ENCODE assay signal across 14 cellular contexts in genomic region chr4:175371091-175371490, GRCh38.
DNase-seq lines count a peak whose midpoint lies in the region; ATAC-seq and TF ChIP-seq lines count a peak whose summit lies in the region.
"Had no signal": no experiment of that assay in that cellular context is flagged by ENCODE, and none has a peak within 500 bp of the region (broad histone marks: within the 10 kb centered on the region; RNA-seq: fewer than 3 reads in every experiment).

No MANE protein-coding gene starts in this region.

- RAD21 ChIA-PET in HCT116 (lab: Charles Lee; ENCODE audit: low non-redundant PET in 1 of 2, low total read pairs in 2 of 2, uncharacterized antibody in 2 of 2, unreplicated experiment in 2 of 2): no interaction called here

- no peak for DNase-seq in HCT116 (ENCODE audit: low read depth, low spot score)
- peak; percentile 45 for DNase-seq in PC-3
- peak; percentile 12 for DNase-seq in glomerular visceral epithelial cell (ENCODE audit: extremely low spot score)
- DNase-seq in trophoblast cell: peak; percentile 5 to 61
- DNase-seq in D341Med (ENCODE audit: low spot score): no peak
- no peak for DNase-seq in NCI-H1105 (lab: John Stamatoyannopoulos, UW)
- DNase-seq: C1 segment of cervical spinal cord; CD4-positive, alpha-beta T cell; DND-41; GOT3; HFFc6 had no signal

- H3F3A ChIP-seq in PC-3 (ENCODE audit: low read length, unreplicated experiment): no peaks in the 10 kb centered on the region

- ATAC-seq in HCT116 (no peak), PC-3 (peak; percentile 35), GM19452 (IDR thresholded peaks at IDR 0.05; ENCODE audit: unreplicated experiment) (no peak)

- H3K9me3 ChIP-seq in HCT116 (ENCODE audit: control insufficient read depth in 1 of 2, insufficient read depth in 1 of 2, low read depth in 1 of 2, low read length in 2 of 2) (no peaks in the 10 kb centered on the region), PC-3 (ENCODE audit: low read length) (no peaks in the 10 kb centered on the region), trophoblast cell (ENCODE audit: insufficient read depth, low read depth, low read length) (no peaks in the 10 kb centered on the region)
- H3K9me3 ChIP-seq: HAP-1 had no signal

- H3K18ac ChIP-seq in trophoblast cell (ENCODE audit: low read length): no peak overlapping the region

- H3K14ac ChIP-seq in trophoblast cell (ENCODE audit: low read length): no peak overlapping the region

- H3K79me2 ChIP-seq in HCT116 (ENCODE audit: insufficient read depth, low read length) (no peaks in the 10 kb centered on the region), PC-3 (ENCODE audit: low read length) (no peaks in the 10 kb centered on the region), trophoblast cell (ENCODE audit: control insufficient read depth, insufficient read depth, low read length, poor library complexity) (no peaks in the 10 kb centered on the region)

- POLR2A ChIA-PET in HCT116 (lab: Charles Lee): no interaction called here
- POLR2A ChIA-PET in PC-3 (lab: Charles Lee; ENCODE audit: unreplicated experiment): no interaction called here

- H2AFZ ChIP-seq in HCT116 (ENCODE audit: low read depth, low read length, poor library complexity, severe bottlenecking): peak overlapping the region; percentile 54
- H2AFZ ChIP-seq in PC-3 (ENCODE audit: low read length): peak overlapping the region; percentile 13; the same call in 1 of the 2 replicates
- no peak overlapping the region for H2AFZ ChIP-seq in trophoblast cell (ENCODE audit: insufficient read depth, low read length, poor library complexity)

- H3K27me3 ChIP-seq in HCT116 (ENCODE audit: insufficient read depth, low read length): no peaks in the 10 kb centered on the region
- H3K27me3 ChIP-seq in PC-3 (ENCODE audit: low read length): no peaks in the 10 kb centered on the region
- no peaks in the 10 kb centered on the region for H3K27me3 ChIP-seq in trophoblast cell (ENCODE audit: insufficient read depth, low read length)

- H3K36me3 ChIP-seq in HCT116 (ENCODE audit: control insufficient read depth in 1 of 2, insufficient read depth in 2 of 2, low read length in 2 of 2) (no peaks in the 10 kb centered on the region), PC-3 (ENCODE audit: low read depth, low read length) (no peaks in the 10 kb centered on the region), trophoblast cell (ENCODE audit: control insufficient read depth in 1 of 2, insufficient read depth in 2 of 2, low read length in 2 of 2) (no peaks in the 10 kb centered on the region)
- H3K36me3 ChIP-seq: HAP-1 had no signal

- H3K23ac ChIP-seq in trophoblast cell (ENCODE audit: low read length): no peak overlapping the region

- H4K8ac ChIP-seq in trophoblast cell (ENCODE audit: low read depth, low read length): no peak overlapping the region

- H3K4me2 ChIP-seq in HCT116 (ENCODE audit: low read length) (no peak overlapping the region), PC-3 (ENCODE audit: low read length) (no peak overlapping the region), trophoblast cell (ENCODE audit: low read length) (no peak overlapping the region)

- H3K79me1 ChIP-seq in trophoblast cell (ENCODE audit: low read length): no peaks in the 10 kb centered on the region

- H4K91ac ChIP-seq in trophoblast cell (ENCODE audit: low read depth, low read length): no peak overlapping the region

- no TSS peak for BruUV-seq in HCT116 (replicated peaks; lab: Mats Ljungman, UMichigan)
- BruUV-seq in PC-3 (replicated peaks; lab: Mats Ljungman, UMichigan): no TSS peak

- no peak overlapping the region for H3K4ac ChIP-seq in trophoblast cell (ENCODE audit: low read depth, low read length)

- H3K9me2 ChIP-seq in HCT116 (ENCODE audit: insufficient read depth) (no peaks in the 10 kb centered on the region), PC-3 (replicated peaks; ENCODE audit: low read length) (no peaks in the 10 kb centered on the region)

- no peak overlapping the region for H2AK5ac ChIP-seq in trophoblast cell (ENCODE audit: low read length)

- H3K4me1 ChIP-seq in HCT116 (ENCODE audit: control insufficient read depth in 1 of 2, insufficient read depth in 2 of 2, low read length in 2 of 2): peaks cover 0 to 4% of the 10 kb centered on the region in 2 experiments; a peak in 1 of 4 replicates
- H3K4me1 ChIP-seq in PC-3 (ENCODE audit: insufficient read depth, low read length): peaks cover 7% of the 10 kb centered on the region; the same call in 1 of the 2 replicates
- peaks cover 0 to 5% of the 10 kb centered on the region in 2 experiments for H3K4me1 ChIP-seq in trophoblast cell (ENCODE audit: control insufficient read depth in 1 of 2, insufficient read depth in 2 of 2, low read length in 2 of 2)
- H3K4me1 ChIP-seq: HAP-1 had no signal

- H3K4me3 ChIP-seq in HCT116 (replicated peaks in 1 of 2; ENCODE audit: low read depth in 1 of 2, low read length in 2 of 2) (no peak overlapping the region), PC-3 (ENCODE audit: low read length) (no peak overlapping the region), trophoblast cell (ENCODE audit: low read depth, low read length) (no peak overlapping the region)
- H3K4me3 ChIP-seq: HAP-1 had no signal

- intact Hi-C loops in HCT116 (cut with micrococcal nuclease): no loop called here
- intact Hi-C loops in PC-3 (cut with micrococcal nuclease): no loop called here

- TF ChIP-seq CTCF in HCT116 (IDR thresholded peaks at IDR 0.05 in 2 of 3, conservative IDR thresholded peaks at IDR 0.05 in 1 of 3; ENCODE audit: borderline replicate concordance in 1 of 3, insufficient read depth in 1 of 3, low read depth in 2 of 3, low read length in 2 of 3): no peak
- TF ChIP-seq CTCF in PC-3 (conservative IDR thresholded peaks at IDR 0.05; ENCODE audit: low read depth, low read length): no peak

- TF ChIP-seq RAD21 in HCT116 (IDR thresholded peaks at IDR 0.05; ENCODE audit: low read depth): no peak

- H4K20me1 ChIP-seq in HCT116 (ENCODE audit: insufficient read depth) (no peaks in the 10 kb centered on the region), PC-3 (ENCODE audit: low read length) (no peaks in the 10 kb centered on the region)

- no peak overlapping the region for H4K12ac ChIP-seq in trophoblast cell (ENCODE audit: low read depth, low read length)

- H3K9ac ChIP-seq in HCT116 (ENCODE audit: low read length): no peak overlapping the region
- H3K9ac ChIP-seq in PC-3 (ENCODE audit: low read length): no peak overlapping the region
- no peak overlapping the region for H3K9ac ChIP-seq in trophoblast cell (ENCODE audit: low read length)

- H2BK12ac ChIP-seq in trophoblast cell (ENCODE audit: low read length): no peak overlapping the region

- CTCF ChIA-PET in HCT116 (lab: Charles Lee) (no interaction called here), PC-3 (lab: Charles Lee) (no interaction called here)

- no peak overlapping the region for H2BK120ac ChIP-seq in trophoblast cell (ENCODE audit: insufficient read depth, low read length, poor library complexity)

- no peak overlapping the region for H3K27ac ChIP-seq in HCT116 (ENCODE audit: low read depth, low read length)
- H3K27ac ChIP-seq in PC-3 (ENCODE audit: low read length): no peak overlapping the region
- no peak overlapping the region for H3K27ac ChIP-seq in trophoblast cell (ENCODE audit: low read depth, low read length)
- H3K27ac ChIP-seq: HL-60 had no signal

- no peak for TF ChIP-seq POLR2A in HCT116 (IDR thresholded peaks at IDR 0.05; ENCODE audit: borderline replicate concordance, extremely low read depth, insufficient read depth, insufficient read length)

- no peak overlapping the region for H2BK5ac ChIP-seq in trophoblast cell (ENCODE audit: low read depth, low read length, poor library complexity)

- no CpG with 5 or more reads among the region's 1 CpG for WGBS in trophoblast cell (ENCODE audit: extremely low coverage, insufficient coverage, insufficient read length)

TF ChIP-seq in HCT116, 20 proteins besides CTCF, POLR2A, EP300 and RAD21:
- TF ChIP-seq JUND (IDR thresholded peaks at IDR 0.05) (no peak), CEBPB (IDR thresholded peaks at IDR 0.05; ENCODE audit: low read depth) (no peak), ZBTB33 (IDR thresholded peaks at IDR 0.05; ENCODE audit: extremely low read depth, insufficient replicate concordance, low read length) (no peak), CBX3 (IDR thresholded peaks at IDR 0.05; ENCODE audit: low read depth) (no peak), SRF (IDR thresholded peaks at IDR 0.05; ENCODE audit: low read depth) (no peak), FOSL1 (IDR thresholded peaks at IDR 0.05; ENCODE audit: low read depth) (no peak), EGR1 (IDR thresholded peaks at IDR 0.05; ENCODE audit: low read depth) (no peak), SP1 (IDR thresholded peaks at IDR 0.05; ENCODE audit: low read depth) (no peak), POLR2AphosphoS5 (IDR thresholded peaks at IDR 0.05; ENCODE audit: low read depth, low read length) (no peak), EZH2phosphoT487 (IDR thresholded peaks at IDR 0.05; ENCODE audit: borderline replicate concordance) (no peak), EZH2 (IDR thresholded peaks at IDR 0.05) (no peak), YY1 (IDR thresholded peaks at IDR 0.05; ENCODE audit: extremely low read depth, insufficient replicate concordance, low read depth, low read length) (no peak), ZFX (IDR thresholded peaks at IDR 0.05) (no peak), ELF1 (IDR thresholded peaks at IDR 0.05; ENCODE audit: borderline replicate concordance, low read depth) (no peak), ZNF274 (IDR thresholded peaks at IDR 0.05; ENCODE audit: low read depth, low read length) (no peak)
- TF ChIP-seq, protein P1, sequence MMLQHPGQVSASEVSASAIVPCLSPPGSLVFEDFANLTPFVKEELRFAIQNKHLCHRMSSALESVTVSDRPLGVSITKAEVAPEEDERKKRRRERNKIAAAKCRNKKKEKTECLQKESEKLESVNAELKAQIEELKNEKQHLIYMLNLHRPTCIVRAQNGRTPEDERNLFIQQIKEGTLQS (IDR thresholded peaks at IDR 0.05): no peak

Comparison
In these comparisons a context has a peak if more than half of its experiments do, and no peak if none do; other contexts are left out.
1. DNase-seq: peak in PC-3 (single experiment), glomerular visceral epithelial cell (single experiment) and trophoblast cell (2 of 2); none in HCT116 (single experiment), D341Med (single experiment) and NCI-H1105 (single experiment).